Comparison of ENCODE assay signal across 8 cellular contexts in the genomic region with DNA sequence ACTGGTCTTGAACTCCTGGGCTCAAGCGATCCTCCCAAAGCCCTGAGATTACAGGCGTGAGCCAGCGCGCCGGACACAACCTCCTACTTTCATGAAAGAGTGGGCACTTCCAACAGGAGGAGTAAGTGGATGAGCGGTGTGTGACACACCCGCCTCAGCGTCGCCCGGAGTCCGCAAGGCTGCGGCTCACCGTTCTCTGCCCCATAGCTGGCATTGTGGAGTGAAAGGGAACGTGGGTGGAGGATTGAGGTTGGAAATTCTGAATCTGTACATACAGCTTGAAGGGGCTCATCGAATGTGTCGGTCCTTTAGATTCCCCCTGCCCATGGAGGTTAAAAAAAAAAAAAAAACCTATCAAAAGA. TPM values are rescaled to one million over a fixed set of nuclear protein-coding genes. Genes with fewer than 3 reads are reported as not detected.
DNase-seq lines count a peak whose midpoint lies in the region; ATAC-seq and TF ChIP-seq lines count a peak whose summit lies in the region.

No MANE protein-coding gene starts in this region.

- H3K27me3 Mint-ChIP-seq in glutamatergic neuron (ENCODE audit: unreplicated experiment) = no peaks in the 10 kb centered on the region

- TF ChIP-seq CTCF in LNCaP clone FGC (IDR thresholded peaks at IDR 0.05; ENCODE audit: control insufficient read depth, extremely low read depth, insufficient read depth) (no peak), glutamatergic neuron (IDR thresholded peaks at IDR 0.05; ENCODE audit: partially characterized antibody, unreplicated experiment) (no peak)

- DNase-seq in COLO829 (ENCODE audit: low spot score) (peak; percentile 19), LNCaP clone FGC (ENCODE audit: low read depth) (no peak), activated T-cell treated with anti-CD3 and anti-CD28 coated beads for 4 hours (peak; percentile 49), glutamatergic neuron (peak; percentile 23), pons (ENCODE audit: low spot score) (peak; percentile 36), NCI-H2196 (lab: John Stamatoyannopoulos, UW; ENCODE audit: unreplicated experiment) (no peak), GM19240 (ENCODE audit: insufficient read length, low spot score) (no peak)

- H3K4me3 Mint-ChIP-seq in glutamatergic neuron (ENCODE audit: unreplicated experiment) = peak overlapping the region; percentile 92

- H3K4me1 Mint-ChIP-seq in glutamatergic neuron (ENCODE audit: low read depth, unreplicated experiment) = peaks cover 39% of the 10 kb centered on the region

- peaks cover 8% of the 10 kb centered on the region for H3K9me3 Mint-ChIP-seq in glutamatergic neuron (ENCODE audit: unreplicated experiment)

- peak overlapping the region; percentile 79 for H3K27ac Mint-ChIP-seq in glutamatergic neuron (ENCODE audit: unreplicated experiment)

- ATAC-seq in GM21528 (IDR thresholded peaks at IDR 0.05; ENCODE audit: low FRiP score, unreplicated experiment) = peak; percentile 23

- H3K4me3 ChIP-seq in LNCaP clone FGC (ENCODE audit: low read depth, low read length) = peak overlapping the region; percentile 43

- H3K36me3 Mint-ChIP-seq in glutamatergic neuron (ENCODE audit: unreplicated experiment) = no peaks in the 10 kb centered on the region

RNA-seq across cellular contexts. Expression of a gene that starts 0.5 kb away (rescaled TPM):
- 164 TPM for total RNA-seq in glutamatergic neuron (ENCODE audit: unreplicated experiment)

RNA-seq across cellular contexts. Expression of a gene that starts 46.3 kb away (rescaled TPM):
- total RNA-seq in glutamatergic neuron (ENCODE audit: unreplicated experiment) = 141 TPM

RNA-seq across cellular contexts. Expression of a gene that starts 51.2 kb away (rescaled TPM):
- not detected for total RNA-seq in glutamatergic neuron (ENCODE audit: unreplicated experiment)

RNA-seq across cellular contexts. Expression of a gene that starts 51.3 kb away (rescaled TPM):
- total RNA-seq in glutamatergic neuron (ENCODE audit: unreplicated experiment) = not detected

Comparison
In these comparisons a context has a peak if more than half of its experiments do, and no peak if none do; other contexts are left out.
1. DNase-seq: peak in COLO829 (single experiment), activated T-cell treated with anti-CD3 and anti-CD28 coated beads for 4 hours (single experiment), glutamatergic neuron (single experiment) and pons (single experiment); none in LNCaP clone FGC (single experiment), NCI-H2196 (single experiment) and GM19240 (single experiment).